21 cellular contexts compared by ENCODE assay signal in genomic region chr6:155958550-155958949, GRCh38.
"Had no signal": no experiment of that assay in that cellular context is flagged by ENCODE, and none has a peak within 500 bp of the region (broad histone marks: within the 10 kb centered on the region; RNA-seq: fewer than 3 reads in every experiment).

No MANE protein-coding gene starts in this region.

- H3K27ac ChIP-seq: dorsolateral prefrontal cortex, epithelial cell of prostate, foreskin keratinocyte, lower lobe of right lung had no signal

- H3K27me3 Mint-ChIP-seq: activated CD4-positive, alpha-beta memory T cell treated with anti-CD3 and anti-CD28 coated beads for 36 hours; activated CD4-positive, alpha-beta T cell treated with anti-CD3 and anti-CD28 coated beads for 36 hours; activated CD8-positive, alpha-beta memory T cell treated with anti-CD3 and anti-CD28 coated beads, Interleukin-2, amount 10 ng/mL, durations not matched to agents 7 days and 5 days had no signal

- H3K9me3 Mint-ChIP-seq: activated naive CD4-positive, alpha-beta T cell treated with anti-CD3 and anti-CD28 coated beads for 36 hours; activated T-helper 2 cell treated with anti-CD3 and anti-CD28 coated beads, Interferon-gamma antibody, Interleukin-2, Interleukin-4, amounts not matched to agents 10 μg/mL and 5 μg/mL and 100 μg/mL, durations not matched to agents 14 hours and 24 hours and 36 hours; brain; nephron progenitor cell had no signal

- ATAC-seq: activated CD4-positive, alpha-beta T cell treated with anti-CD3 and anti-CD28 coated beads for 36 hours; activated CD8-positive, alpha-beta memory T cell treated with anti-CD3 and anti-CD28 coated beads, Interleukin-2, amount 10 ng/mL, durations not matched to agents 7 days and 5 days; foreskin keratinocyte; lower lobe of right lung; stimulated activated naive CD8-positive, alpha-beta T cell treated with anti-CD3 and anti-CD28 coated beads, Interleukin-15, Interleukin-2, amounts not matched to agents 100 U/mL and 50 U/mL, for 24 hours; WTC11 had no signal

- H3K4me1 ChIP-seq: foreskin keratinocyte, lower lobe of right lung had no signal

- H3K4me1 Mint-ChIP-seq: activated CD4-positive, alpha-beta T cell treated with anti-CD3 and anti-CD28 coated beads for 36 hours; activated CD8-positive, alpha-beta memory T cell treated with anti-CD3 and anti-CD28 coated beads, Interleukin-2, amount 10 ng/mL, durations not matched to agents 7 days and 5 days had no signal

- DNase-seq: activated CD4-positive, alpha-beta memory T cell treated with anti-CD3 and anti-CD28 coated beads for 36 hours; activated CD4-positive, alpha-beta T cell treated with anti-CD3 and anti-CD28 coated beads for 36 hours; activated CD8-positive, alpha-beta memory T cell treated with anti-CD3 and anti-CD28 coated beads, Interleukin-2, amount 10 ng/mL, durations not matched to agents 7 days and 5 days; activated naive CD4-positive, alpha-beta T cell treated with anti-CD3 and anti-CD28 coated beads for 36 hours; caudate nucleus; dorsolateral prefrontal cortex; foreskin keratinocyte; hippocampal formation; lower lobe of right lung; nephron progenitor cell; nucleus accumbens; retina; stimulated activated CD4-positive, alpha-beta T cell treated with anti-CD3 and anti-CD28 coated beads, Interleukin-12 subunit alpha, Interleukin-12 subunit beta, amount 100 ng/mL, for 4 hours; stimulated activated CD4-positive, alpha-beta T cell treated with anti-CD3 and anti-CD28 coated beads, Interleukin-1b, Interleukin-23, amount 100 ng/mL, for 48 hours; stimulated activated naive CD8-positive, alpha-beta T cell treated with anti-CD3 and anti-CD28 coated beads, Interleukin-15, Interleukin-2, amounts not matched to agents 100 U/mL and 50 U/mL, for 24 hours; trophoblast cell had no signal

- H3K36me3 ChIP-seq: lower lobe of right lung had no signal

- H3K27me3 ChIP-seq: dorsolateral prefrontal cortex, foreskin keratinocyte had no signal

- H3K4me3 Mint-ChIP-seq: activated CD4-positive, alpha-beta memory T cell treated with anti-CD3 and anti-CD28 coated beads for 36 hours; activated CD4-positive, alpha-beta T cell treated with anti-CD3 and anti-CD28 coated beads for 36 hours; activated CD8-positive, alpha-beta memory T cell treated with anti-CD3 and anti-CD28 coated beads, Interleukin-2, amount 10 ng/mL, durations not matched to agents 7 days and 5 days; activated naive CD4-positive, alpha-beta T cell treated with anti-CD3 and anti-CD28 coated beads for 36 hours; brain; nephron progenitor cell; WTC11 had no signal

- H3K27ac Mint-ChIP-seq: activated CD4-positive, alpha-beta memory T cell treated with anti-CD3 and anti-CD28 coated beads for 36 hours; activated CD4-positive, alpha-beta T cell treated with anti-CD3 and anti-CD28 coated beads for 36 hours; activated CD8-positive, alpha-beta memory T cell treated with anti-CD3 and anti-CD28 coated beads, Interleukin-2, amount 10 ng/mL, durations not matched to agents 7 days and 5 days; activated naive CD4-positive, alpha-beta T cell treated with anti-CD3 and anti-CD28 coated beads for 36 hours; activated T-helper 2 cell treated with anti-CD3 and anti-CD28 coated beads, Interferon-gamma antibody, Interleukin-2, Interleukin-4, amounts not matched to agents 10 μg/mL and 5 μg/mL and 100 μg/mL, durations not matched to agents 14 hours and 24 hours and 36 hours; brain; nephron progenitor cell; WTC11 had no signal

- H3K4me3 ChIP-seq: dorsolateral prefrontal cortex, lower lobe of right lung had no signal

- FAIRE-seq: islet of Langerhans had no signal

- H3K9me3 ChIP-seq: lower lobe of right lung had no signal

- H3K36me3 Mint-ChIP-seq: activated CD4-positive, alpha-beta memory T cell treated with anti-CD3 and anti-CD28 coated beads for 36 hours; activated CD8-positive, alpha-beta memory T cell treated with anti-CD3 and anti-CD28 coated beads, Interleukin-2, amount 10 ng/mL, durations not matched to agents 7 days and 5 days; brain; WTC11 had no signal
